30 cellular contexts compared by ENCODE assay signal in genomic region chr12:111748195-111748803, GRCh38. TPM values are rescaled to one million over a fixed set of nuclear protein-coding genes. Genes with fewer than 3 reads are reported as not detected.
DNase-seq lines count a peak whose midpoint lies in the region; ATAC-seq and TF ChIP-seq lines count a peak whose summit lies in the region.
"Had no signal": no experiment of that assay in that cellular context is flagged by ENCODE, and none has a peak within 500 bp of the region (broad histone marks: within the 10 kb centered on the region; RNA-seq: fewer than 3 reads in every experiment).

No MANE protein-coding gene starts in this region.

- CTCF ChIA-PET in SK-N-SH (lab: Yijun Ruan, JAX) = no interaction called here

- POLR2A ChIA-PET in SK-N-SH (lab: Yijun Ruan, JAX) = no interaction called here

- H3F3A ChIP-seq in SK-N-SH (replicated peaks; ENCODE audit: insufficient read depth) = no peaks in the 10 kb centered on the region

- no peaks in the 10 kb centered on the region for H4K20me1 ChIP-seq in SK-N-SH (ENCODE audit: insufficient read depth)

- H2AFZ ChIP-seq in SK-N-SH (ENCODE audit: low read depth) = no peak overlapping the region
- H2AFZ ChIP-seq: neural progenitor cell, PC-9 had no signal

- H3K9me3 ChIP-seq in SK-N-SH (no peaks in the 10 kb centered on the region), aorta (ENCODE audit: control insufficient read depth, low read length) (no peaks in the 10 kb centered on the region)
- H3K9me3 ChIP-seq: A549, esophagus squamous epithelium, pancreas, uterus had no signal

- no peak for TF ChIP-seq EP300 in SK-N-SH (IDR thresholded peaks at IDR 0.05; ENCODE audit: borderline replicate concordance in 1 of 2, low read depth in 1 of 2, low read length in 1 of 2)

- ATAC-seq in SK-N-SH treated with all-trans-retinoic acid at 6 μM for 48 hours = no peak
- no peak for ATAC-seq in Right ventricle myocardium superior (ENCODE audit: poor library complexity)
- ATAC-seq in aorta (ENCODE audit: low FRiP score) = no peak
- ATAC-seq in HG02852 (IDR thresholded peaks at IDR 0.05; ENCODE audit: unreplicated experiment) = no peak
- no peak for ATAC-seq in GM18858 (IDR thresholded peaks at IDR 0.05; ENCODE audit: unreplicated experiment)
- ATAC-seq: activated T-helper 17 cell treated with anti-CD3 and anti-CD28 coated beads, Interleukin-2, amount 50 U/mL, for 72 hours; foreskin keratinocyte; pancreas had no signal

- peaks cover 40% of the 10 kb centered on the region for H3K36me3 Mint-ChIP-seq in brain
- peaks cover 25% of the 10 kb centered on the region for H3K36me3 Mint-ChIP-seq in nephron progenitor cell (ENCODE audit: low read depth)

- H3K27ac Mint-ChIP-seq in brain = peak overlapping the region in 4 of 5 experiments; percentile 38 to 94 (median 85)
- H3K27ac Mint-ChIP-seq in nephron progenitor cell = peak overlapping the region; percentile 42
- H3K27ac Mint-ChIP-seq: activated CD4-positive, alpha-beta memory T cell treated with anti-CD3 and anti-CD28 coated beads, Interleukin-2, amount 10 ng/mL, durations not matched to agents 7 days and 5 days; activated naive CD4-positive, alpha-beta T cell treated with anti-CD3 and anti-CD28 coated beads, Interleukin-2, amount 50 U/mL, for 24 hours; activated T-helper 17 cell treated with anti-CD3 and anti-CD28 coated beads, Interleukin-2, amount 50 U/mL, for 72 hours; CD4-positive, alpha-beta T cell; IgD-negative memory B cell; neural progenitor cell; stimulated activated naive CD8-positive, alpha-beta T cell treated with anti-CD3 and anti-CD28 coated beads, Interleukin-15, Interleukin-2, amounts not matched to agents 100 ng/mL and 50 ng/mL, for 24 hours had no signal

- WGBS in SK-N-SH (ENCODE audit: low lambda C conversion rate) = 63% methylated on average over 6 of the region's 9 CpGs
- WGBS in aorta, 2 donors = 71 to 78% methylated on average over 9 of the region's 9 CpGs

- peak overlapping the region in 1 of 2 experiments; percentile 90; a peak in 2 of 4 replicates for H3K27ac ChIP-seq in SK-N-SH (ENCODE audit: low read depth in 2 of 2, low read length in 1 of 2)
- no peak overlapping the region for H3K27ac ChIP-seq in aorta (ENCODE audit: low read depth in 1 of 2, low read length in 2 of 2)
- H3K27ac ChIP-seq: A549, esophagus squamous epithelium, foreskin keratinocyte, neural progenitor cell, pancreas, PC-9, uterus had no signal

- intact Hi-C loops in Right ventricle myocardium superior (cut with DNase I) (no loop called here), aorta (cut with DNase I) (no loop called here)

- TF ChIP-seq RAD21 in SK-N-SH (IDR thresholded peaks at IDR 0.05; ENCODE audit: low read length) = no peak

- H3K9me3 Mint-ChIP-seq in brain = no peaks in the 10 kb centered on the region
- H3K9me3 Mint-ChIP-seq in nephron progenitor cell = no peaks in the 10 kb centered on the region
- H3K9me3 Mint-ChIP-seq: activated CD4-positive, alpha-beta memory T cell treated with anti-CD3 and anti-CD28 coated beads, Interleukin-2, amount 10 ng/mL, durations not matched to agents 7 days and 5 days; activated naive CD4-positive, alpha-beta T cell treated with anti-CD3 and anti-CD28 coated beads, Interleukin-2, amount 50 U/mL, for 24 hours; activated T-helper 17 cell treated with anti-CD3 and anti-CD28 coated beads, Interleukin-2, amount 50 U/mL, for 72 hours; CD4-positive, alpha-beta T cell; IgD-negative memory B cell; neural progenitor cell; stimulated activated naive CD8-positive, alpha-beta T cell treated with anti-CD3 and anti-CD28 coated beads, Interleukin-15, Interleukin-2, amounts not matched to agents 100 ng/mL and 50 ng/mL, for 24 hours had no signal

- H3K27me3 Mint-ChIP-seq in brain (no peaks in the 10 kb centered on the region), nephron progenitor cell (ENCODE audit: low read depth, poor library complexity) (no peaks in the 10 kb centered on the region)
- H3K27me3 Mint-ChIP-seq: activated CD4-positive, alpha-beta memory T cell treated with anti-CD3 and anti-CD28 coated beads, Interleukin-2, amount 10 ng/mL, durations not matched to agents 7 days and 5 days; activated naive CD4-positive, alpha-beta T cell treated with anti-CD3 and anti-CD28 coated beads, Interleukin-2, amount 50 U/mL, for 24 hours; activated T-helper 17 cell treated with anti-CD3 and anti-CD28 coated beads, Interleukin-2, amount 50 U/mL, for 72 hours; CD4-positive, alpha-beta T cell; IgD-negative memory B cell; stimulated activated naive CD8-positive, alpha-beta T cell treated with anti-CD3 and anti-CD28 coated beads, Interleukin-15, Interleukin-2, amounts not matched to agents 100 ng/mL and 50 ng/mL, for 24 hours had no signal

- H3K9ac ChIP-seq in SK-N-SH = no peak overlapping the region
- H3K9ac ChIP-seq: neural progenitor cell had no signal

- peak; percentile 57 for DNase-seq in SK-N-SH
- peak; percentile 31 for DNase-seq in Right ventricle myocardium superior
- DNase-seq in nephron progenitor cell = no peak
- no peak for DNase-seq in aorta
- DNase-seq: activated CD4-positive, alpha-beta memory T cell treated with anti-CD3 and anti-CD28 coated beads, Interleukin-2, amount 10 ng/mL, durations not matched to agents 7 days and 5 days; AML-193; CD4-positive, alpha-beta T cell; cortex of kidney; esophagus squamous epithelium; foreskin keratinocyte; kidney glomerular epithelial cell; mammary epithelial cell; NCI-H1694 treated with DMSO at 0.1 percent for 48 hours; NCI-H524; NK-92 treated with Interleukin-12 subunit alpha and Interleukin-12 subunit beta, amount 100 ng/mL, for 24 hours; pancreas; PC-9; retina; stimulated activated CD4-positive, alpha-beta T cell treated with anti-CD3 and anti-CD28 coated beads, Interleukin-1b, Interleukin-23, amount 100 ng/mL, for 48 hours; uterus had no signal

- no peaks in the 10 kb centered on the region for H3K79me2 ChIP-seq in SK-N-SH (ENCODE audit: insufficient read depth)

- H3K4me1 ChIP-seq in SK-N-SH (ENCODE audit: control insufficient read depth in 1 of 2, insufficient read depth in 2 of 2, low read depth in 1 of 2, low read length in 1 of 2) (peaks cover 0 to 48% of the 10 kb centered on the region in 2 experiments; a peak in 2 of 4 replicates), aorta (ENCODE audit: control insufficient read depth in 1 of 2, insufficient read depth in 2 of 2, low read length in 2 of 2) (no peaks in the 10 kb centered on the region)
- H3K4me1 ChIP-seq: A549, foreskin keratinocyte, neural progenitor cell, pancreas, uterus had no signal

- no peaks in the 10 kb centered on the region for H3K27me3 ChIP-seq in SK-N-SH (ENCODE audit: insufficient read depth)
- no peaks in the 10 kb centered on the region for H3K27me3 ChIP-seq in aorta (ENCODE audit: control insufficient read depth in 1 of 2, insufficient read depth in 2 of 2, low read length in 1 of 2)
- H3K27me3 ChIP-seq: esophagus squamous epithelium, foreskin keratinocyte, neural progenitor cell, pancreas, uterus had no signal

- H3K9me2 ChIP-seq in SK-N-SH = no peaks in the 10 kb centered on the region

- TF ChIP-seq CTCF in SK-N-SH (IDR thresholded peaks at IDR 0.05) = no peak
- TF ChIP-seq CTCF in brain (conservative IDR thresholded peaks at IDR 0.05) = no peak
- no peak for TF ChIP-seq CTCF in nephron progenitor cell (IDR thresholded peaks at IDR 0.05)

- H3K4me3 ChIP-seq in SK-N-SH (ENCODE audit: low read depth in 2 of 2, low read length in 1 of 2) = no peak overlapping the region
- H3K4me3 ChIP-seq in aorta (ENCODE audit: low read length in 2 of 2) = no peak overlapping the region
- H3K4me3 ChIP-seq: A549, esophagus squamous epithelium, neural progenitor cell, pancreas, PC-9, uterus had no signal

- no peak overlapping the region for H3K4me2 ChIP-seq in SK-N-SH
- H3K4me2 ChIP-seq: A549, neural progenitor cell, PC-9 had no signal

- H3K4me1 Mint-ChIP-seq in brain (peaks cover 5% of the 10 kb centered on the region), nephron progenitor cell (peaks cover 4% of the 10 kb centered on the region)
- H3K4me1 Mint-ChIP-seq: activated CD4-positive, alpha-beta memory T cell treated with anti-CD3 and anti-CD28 coated beads, Interleukin-2, amount 10 ng/mL, durations not matched to agents 7 days and 5 days; activated naive CD4-positive, alpha-beta T cell treated with anti-CD3 and anti-CD28 coated beads, Interleukin-2, amount 50 U/mL, for 24 hours; activated T-helper 17 cell treated with anti-CD3 and anti-CD28 coated beads, Interleukin-2, amount 50 U/mL, for 72 hours; IgD-negative memory B cell; neural progenitor cell had no signal

- peaks cover 17 to 43% of the 10 kb centered on the region in 2 experiments for H3K36me3 ChIP-seq in SK-N-SH (replicated peaks in 1 of 2; ENCODE audit: control insufficient read depth in 1 of 2, insufficient read depth in 2 of 2, low read length in 1 of 2)
- peaks cover 0 to 11% of the 10 kb centered on the region in 2 donors for H3K36me3 ChIP-seq in aorta (ENCODE audit: control insufficient read depth in 1 of 2, insufficient read depth in 2 of 2, low read length in 1 of 2)
- H3K36me3 ChIP-seq: neural progenitor cell, uterus had no signal

- peak overlapping the region in 2 of 5 experiments; percentile 14 to 70 for H3K4me3 Mint-ChIP-seq in brain
- no peak overlapping the region for H3K4me3 Mint-ChIP-seq in nephron progenitor cell
- H3K4me3 Mint-ChIP-seq: activated CD4-positive, alpha-beta memory T cell treated with anti-CD3 and anti-CD28 coated beads, Interleukin-2, amount 10 ng/mL, durations not matched to agents 7 days and 5 days; activated naive CD4-positive, alpha-beta T cell treated with anti-CD3 and anti-CD28 coated beads, Interleukin-2, amount 50 U/mL, for 24 hours; activated T-helper 17 cell treated with anti-CD3 and anti-CD28 coated beads, Interleukin-2, amount 50 U/mL, for 72 hours; CD4-positive, alpha-beta T cell; IgD-negative memory B cell; neural progenitor cell; stimulated activated naive CD8-positive, alpha-beta T cell treated with anti-CD3 and anti-CD28 coated beads, Interleukin-15, Interleukin-2, amounts not matched to agents 100 ng/mL and 50 ng/mL, for 24 hours had no signal

TF ChIP-seq in SK-N-SH, 30 proteins besides CTCF, POLR2A, EP300 and RAD21 (continues in another document):
- no peak for TF ChIP-seq ELF1 (IDR thresholded peaks at IDR 0.05)

TF ChIP-seq in SK-N-SH treated with all-trans-retinoic acid at 6 μM for 48 hours, 23 proteins besides CTCF, POLR2A, EP300 and RAD21 (continues in another document):
- no peak for TF ChIP-seq ZNF565 (CRISPR knock-in tag; conservative IDR thresholded peaks at IDR 0.05; ENCODE audit: low read depth)
- no peak for TF ChIP-seq TCF4 (CRISPR knock-in tag; IDR thresholded peaks at IDR 0.05; ENCODE audit: borderline replicate concordance)
- no peak for TF ChIP-seq ZFP30 (CRISPR knock-in tag; IDR thresholded peaks at IDR 0.05)
- TF ChIP-seq GLIS3 (CRISPR knock-in tag; IDR thresholded peaks at IDR 0.05) = no peak
- TF ChIP-seq CSDC2 (CRISPR knock-in tag; IDR thresholded peaks at IDR 0.05) = no peak
- no peak for TF ChIP-seq ZC3H10 (CRISPR knock-in tag; IDR thresholded peaks at IDR 0.05)
- TF ChIP-seq BACH2 (CRISPR knock-in tag; IDR thresholded peaks at IDR 0.05; ENCODE audit: borderline replicate concordance) = no peak

RNA-seq across cellular contexts. Expression of gene ALDH2, which starts 18.4 kb away (rescaled TPM):
- polyA plus RNA-seq in SK-N-SH (2012; rRNA removed) (60.4 and 67.5 TPM in 2 replicates), brain (ENCODE audit: insufficient read depth, low read depth, low replicate concordance) (157 TPM), aorta (100 to 1,000 TPM in 1 of 2 donors, 10 to 100 TPM in 1; 91.2 to 135 TPM)
- polyA plus RNA-seq in SK-N-SH (2012; cell fraction: cytosol; rRNA removed) = 48.3 and 62.1 TPM in 2 replicates
- polyA plus RNA-seq in SK-N-SH (2012; cell fraction: nucleus; rRNA removed) = 45.4 and 55.7 TPM in 2 replicates
- total RNA-seq in Right ventricle myocardium superior (459 TPM), aorta (100 to 1,000 TPM; 114 to 134 TPM)
- polyA plus RNA-seq: mammary epithelial cell had no signal

Comparison
In these comparisons a context has a peak if more than half of its experiments do, and no peak if none do; other contexts are left out.
1. DNase-seq: peak in SK-N-SH (single experiment) and Right ventricle myocardium superior (single experiment); none in nephron progenitor cell (single experiment) and aorta (0 of 2).